In genomic region chr17:62581769-62582168, GRCh38 we compare ENCODE assay signal across 32 cellular contexts. TPM values are rescaled to one million over a fixed set of nuclear protein-coding genes. Genes with fewer than 3 reads are reported as not detected.
DNase-seq lines count a peak whose midpoint lies in the region; ATAC-seq and TF ChIP-seq lines count a peak whose summit lies in the region.
"Had no signal": no experiment of that assay in that cellular context is flagged by ENCODE, and none has a peak within 500 bp of the region (broad histone marks: within the 10 kb centered on the region; RNA-seq: fewer than 3 reads in every experiment).

No MANE protein-coding gene starts in this region.

- POLR2A ChIA-PET in CD4-positive, alpha-beta memory T cell (lab: Charles Lee; ENCODE audit: partially characterized antibody): no interaction called here

- H3K9me3 ChIP-seq in CD4-positive, alpha-beta memory T cell (ENCODE audit: control insufficient read depth in 1 of 2, low read length in 2 of 2): no peaks in the 10 kb centered on the region
- H3K9me3 ChIP-seq in ovary: no peaks in the 10 kb centered on the region
- H3K9me3 ChIP-seq: stomach, thyroid gland, uterus had no signal

- CTCF ChIA-PET in CD4-positive, alpha-beta memory T cell (lab: Charles Lee; ENCODE audit: partially characterized antibody): no interaction called here

- H3K27me3 Mint-ChIP-seq in activated T-cell treated with anti-CD3 and anti-CD28 coated beads, Interleukin-2, amount 50 U/mL, for 24 hours: no peaks in the 10 kb centered on the region
- H3K27me3 Mint-ChIP-seq in endothelial cell (ENCODE audit: unreplicated experiment): peaks cover 1% of the 10 kb centered on the region
- H3K27me3 Mint-ChIP-seq in mesothelial cell of epicardium (ENCODE audit: low read depth): no peaks in the 10 kb centered on the region
- H3K27me3 Mint-ChIP-seq in CD4-positive, alpha-beta memory T cell: no peaks in the 10 kb centered on the region
- H3K27me3 Mint-ChIP-seq: activated B cell treated with CpG ODN at 0.5 μM for 24 hours; CD4-positive, alpha-beta T cell; central memory CD8-positive, alpha-beta T cell; dendritic cell treated with granulocyte-macrophage colony-stimulating factor and Interleukin-4, amounts not matched to agents 40 ng/mL and 50 ng/mL, for 4 days had no signal

- no peak overlapping the region for H3K4me3 ChIP-seq in CD4-positive, alpha-beta memory T cell (ENCODE audit: low read length in 2 of 2)
- no peak overlapping the region for H3K4me3 ChIP-seq in ovary
- H3K4me3 ChIP-seq: GM12878, stomach, thyroid gland, uterus had no signal

- no peak overlapping the region for H3K4me3 Mint-ChIP-seq in activated T-cell treated with anti-CD3 and anti-CD28 coated beads, Interleukin-2, amount 50 U/mL, for 24 hours
- H3K4me3 Mint-ChIP-seq in endothelial cell (ENCODE audit: unreplicated experiment) (peak overlapping the region; percentile 28), mesothelial cell of epicardium (no peak overlapping the region)
- no peak overlapping the region for H3K4me3 Mint-ChIP-seq in CD4-positive, alpha-beta memory T cell
- H3K4me3 Mint-ChIP-seq: activated B cell treated with CpG ODN at 0.5 μM for 24 hours; CD4-positive, alpha-beta T cell; central memory CD8-positive, alpha-beta T cell; dendritic cell treated with granulocyte-macrophage colony-stimulating factor and Interleukin-4, amounts not matched to agents 40 ng/mL and 50 ng/mL, for 4 days; H9; immature natural killer cell; neural crest cell had no signal

- no peak overlapping the region for H3K27ac ChIP-seq in CD4-positive, alpha-beta memory T cell (ENCODE audit: low read depth, low read length)
- H3K27ac ChIP-seq in ovary: no peak overlapping the region
- H3K27ac ChIP-seq: parathyroid adenoma, stomach, thyroid gland, uterus had no signal

- TF ChIP-seq EP300 in ovary (IDR thresholded peaks at IDR 0.05): no peak

- H3K27me3 ChIP-seq in CD4-positive, alpha-beta memory T cell (ENCODE audit: insufficient read depth, low read length): no peaks in the 10 kb centered on the region
- H3K27me3 ChIP-seq in ovary: no peaks in the 10 kb centered on the region
- H3K27me3 ChIP-seq: stomach, thyroid gland, uterus had no signal

- H3K36me3 ChIP-seq in CD4-positive, alpha-beta memory T cell (ENCODE audit: insufficient read depth, low read length): peaks cover 11% of the 10 kb centered on the region
- no peaks in the 10 kb centered on the region for H3K36me3 ChIP-seq in ovary
- H3K36me3 ChIP-seq: uterus had no signal

- TF ChIP-seq POLR2A in ovary (IDR thresholded peaks at IDR 0.05): no peak

- WGBS in ovary, 3 donors: 82 to 91% (median 88%) methylated on average over 1 of the region's 1 CpG

- no peak for DNase-seq in activated T-cell treated with anti-CD3 and anti-CD28 coated beads, Interleukin-2, amount 50 U/mL, for 24 hours
- no peak for DNase-seq in activated T-cell treated with anti-CD3 and anti-CD28 coated beads, Interleukin-2, amount 50 U/mL, for 1 hour
- DNase-seq in HCEC 1CT: peak; percentile 40
- no peak for DNase-seq in endothelial cell (ENCODE audit: low spot score)
- no peak for DNase-seq in mesothelial cell of epicardium (ENCODE audit: low spot score in 2 of 2, unreplicated experiment in 2 of 2)
- DNase-seq in CD4-positive, alpha-beta memory T cell: no peak
- DNase-seq in ovary: no peak
- DNase-seq: 8988T; activated B cell treated with CpG ODN at 0.5 μM for 24 hours; activated CD4-positive, alpha-beta T cell treated with anti-CD3 and anti-CD28 coated beads, Interleukin-2, amount 50 U/mL, for 1 hour; activated naive CD4-positive, alpha-beta T cell treated with Interleukin-2 at 50 U/mL for 16 hours; CD4-positive, alpha-beta T cell; H9; immature natural killer cell; Kasumi-1; left cardiac atrium; mesenchymal stem cell; NCI-H446 treated with DMSO at 0.1 percent for 48 hours; NCI-H82; RPMI8226; stimulated activated CD4-positive, alpha-beta T cell treated with anti-CD3 and anti-CD28 coated beads, Interleukin-1b, Interleukin-23, amount 100 ng/mL, for 48 hours; stomach; T-helper 1 cell; thyroid gland; uterus had no signal

- intact Hi-C loops in CD4-positive, alpha-beta memory T cell (cut with micrococcal nuclease): no loop called here
- intact Hi-C loops in ovary (cut with DNase I): no loop called here

- TF ChIP-seq CTCF in endothelial cell (IDR thresholded peaks at IDR 0.05; ENCODE audit: unreplicated experiment) (no peak), mesothelial cell of epicardium (IDR thresholded peaks at IDR 0.05; ENCODE audit: unreplicated experiment) (no peak), ovary (IDR thresholded peaks at IDR 0.05) (no peak)

- H3K4me1 ChIP-seq in CD4-positive, alpha-beta memory T cell (ENCODE audit: insufficient read depth, low read length): no peaks in the 10 kb centered on the region
- H3K4me1 ChIP-seq in ovary (ENCODE audit: insufficient read depth): peaks cover 2% of the 10 kb centered on the region
- H3K4me1 ChIP-seq: parathyroid adenoma, uterus had no signal

- no peaks in the 10 kb centered on the region for H3K9me3 Mint-ChIP-seq in activated T-cell treated with anti-CD3 and anti-CD28 coated beads, Interleukin-2, amount 50 U/mL, for 24 hours
- no peaks in the 10 kb centered on the region for H3K9me3 Mint-ChIP-seq in endothelial cell (ENCODE audit: unreplicated experiment)
- H3K9me3 Mint-ChIP-seq in mesothelial cell of epicardium: no peaks in the 10 kb centered on the region
- peaks cover 0 to 2% (median 0%) of the 10 kb centered on the region in 8 donors for H3K9me3 Mint-ChIP-seq in CD4-positive, alpha-beta memory T cell
- H3K9me3 Mint-ChIP-seq: activated B cell treated with CpG ODN at 0.5 μM for 24 hours; CD4-positive, alpha-beta T cell; central memory CD8-positive, alpha-beta T cell; dendritic cell treated with granulocyte-macrophage colony-stimulating factor and Interleukin-4, amounts not matched to agents 40 ng/mL and 50 ng/mL, for 4 days; H9; immature natural killer cell; neural crest cell had no signal

- no peak for ATAC-seq in HG02885 (IDR thresholded peaks at IDR 0.05; ENCODE audit: poor library complexity, unreplicated experiment)
- ATAC-seq: GM12878, HepG2 had no signal

- peak overlapping the region; percentile 76 for H3K27ac Mint-ChIP-seq in activated T-cell treated with anti-CD3 and anti-CD28 coated beads, Interleukin-2, amount 50 U/mL, for 24 hours
- H3K27ac Mint-ChIP-seq in endothelial cell (ENCODE audit: unreplicated experiment): no peak overlapping the region
- H3K27ac Mint-ChIP-seq in mesothelial cell of epicardium: peak overlapping the region; percentile 72
- H3K27ac Mint-ChIP-seq in CD4-positive, alpha-beta memory T cell: peak overlapping the region in 3 of 7 donors; percentile 35 to 79 (median 57)
- H3K27ac Mint-ChIP-seq: activated B cell treated with CpG ODN at 0.5 μM for 24 hours; CD4-positive, alpha-beta T cell; dendritic cell treated with granulocyte-macrophage colony-stimulating factor and Interleukin-4, amounts not matched to agents 40 ng/mL and 50 ng/mL, for 4 days; H9 had no signal

- peaks cover 20% of the 10 kb centered on the region for H3K4me1 Mint-ChIP-seq in activated T-cell treated with anti-CD3 and anti-CD28 coated beads, Interleukin-2, amount 50 U/mL, for 24 hours (ENCODE audit: low read depth)
- H3K4me1 Mint-ChIP-seq in endothelial cell (ENCODE audit: unreplicated experiment) (peaks cover 18% of the 10 kb centered on the region), mesothelial cell of epicardium (no peaks in the 10 kb centered on the region)
- peaks cover 0 to 1% (median under 1%) of the 10 kb centered on the region in 4 donors for H3K4me1 Mint-ChIP-seq in CD4-positive, alpha-beta memory T cell
- H3K4me1 Mint-ChIP-seq: activated B cell treated with CpG ODN at 0.5 μM for 24 hours; central memory CD8-positive, alpha-beta T cell; H9; immature natural killer cell; neural crest cell had no signal

- peaks cover 84% of the 10 kb centered on the region for H3K36me3 Mint-ChIP-seq in activated T-cell treated with anti-CD3 and anti-CD28 coated beads, Interleukin-2, amount 50 U/mL, for 24 hours (ENCODE audit: low read depth)
- H3K36me3 Mint-ChIP-seq in endothelial cell (ENCODE audit: low read depth, unreplicated experiment): peaks cover 9% of the 10 kb centered on the region
- H3K36me3 Mint-ChIP-seq in mesothelial cell of epicardium: peaks cover 30% of the 10 kb centered on the region
- H3K36me3 Mint-ChIP-seq in CD4-positive, alpha-beta memory T cell: peaks cover 24 to 64% of the 10 kb centered on the region in 2 donors

RNA-seq across cellular contexts. Expression of gene MRC2, which starts 45.7 kb away (rescaled TPM):
- total RNA-seq in endothelial cell (ENCODE audit: unreplicated experiment) (120 TPM), mesothelial cell of epicardium (115 to 120 TPM (median 119 TPM) in 3 replicates), ovary (100 to 1,000 TPM in 4 of 7 donors, 10 to 100 TPM in 3; 39.2 to 134 (median 111) TPM)
- total RNA-seq in CD4-positive, alpha-beta memory T cell: 1 to 10 TPM; 6.7 to 8.7 TPM
- polyA plus RNA-seq in CD4-positive, alpha-beta memory T cell: under 1 TPM in 1 of 2 donors, not detected in 1; 0.71 TPM
- polyA plus RNA-seq in ovary: 10 to 100 TPM; 12.9 to 74.2 TPM
- total RNA-seq: HepG2 had no signal
- polyA plus RNA-seq: HepG2, immature natural killer cell had no signal

Comparison
In these comparisons a context has a peak if more than half of its experiments do, and no peak if none do; other contexts are left out.
1. RNA of gene MRC2, which starts 45.7 kb away (total RNA-seq): 120 TPM in endothelial cell (single experiment), 115 to 120 TPM in mesothelial cell of epicardium and 39.2 to 134 TPM in ovary; 6.7 to 8.7 TPM in CD4-positive, alpha-beta memory T cell; every median in the first group is over 4 times any median in the second.